8 cellular contexts compared by ENCODE assay signal in genomic region chr14:99683619-99684355, GRCh38. TPM values are rescaled to one million over a fixed set of nuclear protein-coding genes. Genes with fewer than 3 reads are reported as not detected.
A peak's percentile ranks its signal among the peaks of the same experiment; 100 is the strongest.
DNase-seq lines count a peak whose midpoint lies in the region; ATAC-seq and TF ChIP-seq lines count a peak whose summit lies in the region.

CYP46A1 (plus strand) TSS chr14:99684298; CDS start chr14:99684418, 120 bp downstream.

- H2AFZ ChIP-seq in SK-N-SH (ENCODE audit: low read depth): peak within 1 kb of the TSS; percentile 99
- H2AFZ ChIP-seq in osteoblast (ENCODE audit: low read length): peak within 1 kb of the TSS; percentile 91

- no peaks in the 10 kb centered on the region for H3K9me3 ChIP-seq in SK-N-SH
- no peaks in the 10 kb centered on the region for H3K9me3 ChIP-seq in osteoblast (ENCODE audit: low read depth, low read length)
- no peaks in the 10 kb centered on the region for H3K9me3 ChIP-seq in thymus (ENCODE audit: control insufficient read depth)

- no peaks in the 10 kb centered on the region for H3K9me3 Mint-ChIP-seq in activated naive CD4-positive, alpha-beta T cell treated with anti-CD3 and anti-CD28 coated beads, Interleukin-2, amount 50 U/mL, for 72 hours

- POLR2A ChIA-PET in GM10248 (lab: Yijun Ruan, JAX) (interaction anchor here (1.0 kb wide), 1 partner anchor 203 kb away, joined by 6 read pairs; the partner anchor contains the start of genes CCNK and SETD3), SK-N-SH (lab: Yijun Ruan, JAX) (interaction anchor here (0.6 kb wide), 1 partner anchor 126 kb away, joined by 3 read pairs; no protein-coding TSS in a partner anchor)

- no peak for TF ChIP-seq RAD21 in SK-N-SH (IDR thresholded peaks at IDR 0.05; ENCODE audit: low read length)

- H3K27ac Mint-ChIP-seq in activated naive CD4-positive, alpha-beta T cell treated with anti-CD3 and anti-CD28 coated beads, Interleukin-2, amount 50 U/mL, for 72 hours: peak within 1 kb of the TSS; percentile 44 to 67

- no peaks in the 10 kb centered on the region for H3K79me2 ChIP-seq in SK-N-SH (ENCODE audit: insufficient read depth)
- H3K79me2 ChIP-seq in osteoblast (ENCODE audit: insufficient read depth, low read length): no peaks in the 10 kb centered on the region

- DNase-seq in GM10248 (ENCODE audit: extremely low spot score) (peak; percentile 100), NCI-H1092 (lab: John Stamatoyannopoulos, UW) (peak; percentile 98), SK-N-SH (peak; percentile 99), glomerular visceral epithelial cell (ENCODE audit: extremely low spot score) (peak; percentile 100), osteoblast (ENCODE audit: insufficient read length, low spot score, missing footprints) (peak; percentile 100)
- DNase-seq in activated naive CD4-positive, alpha-beta T cell treated with anti-CD3 and anti-CD28 coated beads, Interleukin-2, amount 50 U/mL, for 72 hours (ENCODE audit: low spot score in 2 of 2): peak; percentile 99

- H3K4me3 ChIP-seq in SK-N-SH (ENCODE audit: low read depth in 2 of 2, low read length in 1 of 2) (peak within 1 kb of the TSS; percentile 81 to 96), osteoblast (ENCODE audit: insufficient read depth, low read length) (peak within 1 kb of the TSS; percentile 96), thymus (ENCODE audit: low read length) (peak within 1 kb of the TSS; percentile 72)

- H4K20me1 ChIP-seq in SK-N-SH (ENCODE audit: insufficient read depth) (no peaks in the 10 kb centered on the region), osteoblast (ENCODE audit: insufficient read depth, low read length) (no peaks in the 10 kb centered on the region)

- TF ChIP-seq CTCF in GM10248 (IDR thresholded peaks at IDR 0.05; ENCODE audit: control extremely low read depth, extremely low read depth, low read depth, missing control alignments) (no peak), SK-N-SH (IDR thresholded peaks at IDR 0.05) (no peak), osteoblast (IDR thresholded peaks at IDR 0.05; ENCODE audit: extremely low read depth, low read depth, low read length) (no peak)

- 3% methylated on average over 31 of the region's 77 CpGs for WGBS in SK-N-SH (ENCODE audit: low lambda C conversion rate)
- WGBS in thymus: under 1% methylated on average over 76 of the region's 77 CpGs

- no peak for TF ChIP-seq EP300 in SK-N-SH (IDR thresholded peaks at IDR 0.05; ENCODE audit: borderline replicate concordance in 1 of 2, low read depth in 1 of 2, low read length in 1 of 2)

- H3K4me1 ChIP-seq in SK-N-SH (ENCODE audit: control insufficient read depth in 1 of 2, insufficient read depth in 2 of 2, low read depth in 1 of 2, low read length in 1 of 2) (peaks cover 0 to 11% of the 10 kb centered on the region in 2 experiments; a peak in 1 of 4 replicates), osteoblast (ENCODE audit: insufficient read depth, low read length) (peaks cover 11% of the 10 kb centered on the region), thymus (ENCODE audit: control insufficient read depth, insufficient read depth, low read length) (peaks cover 18% of the 10 kb centered on the region)

- H3K27ac ChIP-seq in SK-N-SH (ENCODE audit: low read depth in 2 of 2, low read length in 1 of 2): peak within 1 kb of the TSS; percentile 62 to 83
- H3K27ac ChIP-seq in osteoblast (ENCODE audit: low read depth, low read length): peak within 1 kb of the TSS; percentile 82
- H3K27ac ChIP-seq in thymus (ENCODE audit: low read depth): no peak within 1 kb of the TSS

- H3K27me3 ChIP-seq in SK-N-SH (ENCODE audit: insufficient read depth) (no peaks in the 10 kb centered on the region; the same call in 1 of the 2 replicates), osteoblast (ENCODE audit: insufficient read depth, low read length) (peaks cover 5% of the 10 kb centered on the region), thymus (ENCODE audit: control insufficient read depth, insufficient read depth) (no peaks in the 10 kb centered on the region)

- H3K4me2 ChIP-seq in SK-N-SH (peak within 1 kb of the TSS; percentile 99), osteoblast (ENCODE audit: insufficient read depth, low read length) (peak within 1 kb of the TSS; percentile 100)

- H3K9ac ChIP-seq in SK-N-SH: peak within 1 kb of the TSS; percentile 96

- peaks cover 8% of the 10 kb centered on the region for H3F3A ChIP-seq in SK-N-SH (replicated peaks; ENCODE audit: insufficient read depth)

- no peaks in the 10 kb centered on the region for H3K9me2 ChIP-seq in SK-N-SH

- H3K36me3 Mint-ChIP-seq in activated naive CD4-positive, alpha-beta T cell treated with anti-CD3 and anti-CD28 coated beads, Interleukin-2, amount 50 U/mL, for 72 hours: no peaks in the 10 kb centered on the region

- CTCF ChIA-PET in GM10248 (lab: Yijun Ruan, JAX) (interaction anchor here (0.6 to 2.2 kb wide), 11 partner anchors 15 to 203 kb away, joined by 3 to 8 read pairs (median 3); no protein-coding TSS in a partner anchor), SK-N-SH (lab: Yijun Ruan, JAX) (interaction anchor here (0.7 to 4.7 kb wide), 17 partner anchors 10 to 235 kb away, joined by 3 to 26 read pairs (median 4); no protein-coding TSS in a partner anchor)

- H3K36me3 ChIP-seq in SK-N-SH (replicated peaks in 1 of 2; ENCODE audit: control insufficient read depth in 1 of 2, insufficient read depth in 2 of 2, low read length in 1 of 2): no peaks in the 10 kb centered on the region
- H3K36me3 ChIP-seq in osteoblast (ENCODE audit: insufficient read depth, low read length): no peaks in the 10 kb centered on the region
- H3K36me3 ChIP-seq in thymus (ENCODE audit: control insufficient read depth, insufficient read depth): no peaks in the 10 kb centered on the region

- ATAC-seq in HG02610 (IDR thresholded peaks at IDR 0.05; ENCODE audit: unreplicated experiment): peak; percentile 97
- peak; percentile 94 to 95 for ATAC-seq in activated naive CD4-positive, alpha-beta T cell treated with anti-CD3 and anti-CD28 coated beads, Interleukin-2, amount 50 U/mL, for 72 hours

TF ChIP-seq in SK-N-SH, 30 proteins besides CTCF, POLR2A, EP300 and RAD21 (continues in another document):
- TF ChIP-seq SIN3A (IDR thresholded peaks at IDR 0.05; ENCODE audit: borderline replicate concordance, low read depth, low read length): no peak
- no peak for TF ChIP-seq JUND (IDR thresholded peaks at IDR 0.05)
- TF ChIP-seq RXRA (IDR thresholded peaks at IDR 0.05; ENCODE audit: borderline replicate concordance, low read depth): no peak
- TF ChIP-seq TCF12 (IDR thresholded peaks at IDR 0.05): no peak
- no peak for TF ChIP-seq SMC3 (IDR thresholded peaks at IDR 0.05; ENCODE audit: low read depth, low read length)
- peak; percentile 72 for TF ChIP-seq MXI1 (IDR thresholded peaks at IDR 0.05; ENCODE audit: low read depth, low read length)
- no peak for TF ChIP-seq FOXM1 (IDR thresholded peaks at IDR 0.05; ENCODE audit: low read depth)
- no peak for TF ChIP-seq TEAD4 (IDR thresholded peaks at IDR 0.05; ENCODE audit: borderline replicate concordance, insufficient read depth)
- no peak for TF ChIP-seq USF1 (IDR thresholded peaks at IDR 0.05; ENCODE audit: borderline replicate concordance, low read depth)
- no peak for TF ChIP-seq RFX5 (IDR thresholded peaks at IDR 0.05; ENCODE audit: low read length)
- no peak for TF ChIP-seq FOSL2 (IDR thresholded peaks at IDR 0.05; ENCODE audit: borderline replicate concordance, low read depth)
- TF ChIP-seq, protein P1, sequence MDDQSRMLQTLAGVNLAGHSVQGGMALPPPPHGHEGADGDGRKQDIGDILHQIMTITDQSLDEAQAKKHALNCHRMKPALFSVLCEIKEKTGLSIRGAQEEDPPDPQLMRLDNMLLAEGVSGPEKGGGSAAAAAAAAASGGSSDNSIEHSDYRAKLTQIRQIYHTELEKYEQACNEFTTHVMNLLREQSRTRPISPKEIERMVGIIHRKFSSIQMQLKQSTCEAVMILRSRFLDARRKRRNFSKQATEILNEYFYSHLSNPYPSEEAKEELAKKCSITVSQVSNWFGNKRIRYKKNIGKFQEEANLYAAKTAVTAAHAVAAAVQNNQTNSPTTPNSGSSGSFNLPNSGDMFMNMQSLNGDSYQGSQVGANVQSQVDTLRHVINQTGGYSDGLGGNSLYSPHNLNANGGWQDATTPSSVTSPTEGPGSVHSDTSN (IDR thresholded peaks at IDR 0.05): no peak
- TF ChIP-seq RCOR1 (IDR thresholded peaks at IDR 0.05; ENCODE audit: low read length): no peak

RNA-seq across cellular contexts. Expression of gene CYP46A1, which starts in this region (rescaled TPM):
- polyA plus RNA-seq in SK-N-SH (2012; rRNA removed): 0.18 and 0.30 TPM in 2 replicates
- polyA plus RNA-seq in SK-N-SH (2012; cell fraction: cytosol; rRNA removed): 0.21 and 0.26 TPM in 2 replicates
- 1.1 and 1.4 TPM in 2 replicates for polyA plus RNA-seq in SK-N-SH (2012; cell fraction: nucleus; rRNA removed)
- total RNA-seq in activated naive CD4-positive, alpha-beta T cell treated with anti-CD3 and anti-CD28 coated beads, Interleukin-2, amount 50 U/mL, for 72 hours: under 1 TPM; 0.14 to 0.21 TPM
- total RNA-seq in osteoblast: 0.36 and 0.59 TPM in 2 replicates
- 0.62 TPM for polyA plus RNA-seq in thymus

Comparison
In these comparisons a context has a peak if more than half of its experiments do, and no peak if none do; other contexts are left out.
1. Peak in DNase-seq and ATAC-seq in activated naive CD4-positive, alpha-beta T cell treated with anti-CD3 and anti-CD28 coated beads, Interleukin-2, amount 50 U/mL, for 72 hours; RNA of the gene not detected or under 1 TPM.
2. Peak in DNase-seq, H3K4me3 ChIP-seq, H3K27ac ChIP-seq and H3K4me2 ChIP-seq in osteoblast; RNA of the gene not detected or under 1 TPM.